ENCODE assay signal across 1 cellular context in the genomic region with DNA sequence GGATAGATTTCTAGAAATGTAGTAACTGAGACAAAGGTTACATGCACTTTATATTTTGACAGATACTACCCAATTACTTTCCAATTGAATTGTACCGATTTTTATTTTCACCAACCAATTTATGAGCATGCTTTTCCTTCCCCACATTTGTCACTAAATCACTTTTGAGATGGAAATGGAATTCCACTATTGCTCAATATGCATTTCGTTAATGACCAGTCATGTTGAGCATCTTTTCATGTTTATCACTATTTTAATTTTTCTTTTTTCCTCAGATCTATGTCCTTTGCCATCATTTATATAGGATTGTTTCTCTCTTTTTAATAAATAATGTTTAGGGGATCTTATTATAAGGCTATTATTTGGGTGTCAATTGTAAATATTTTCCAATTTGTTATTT.
TF ChIP-seq lines count a peak whose summit lies in the region.

No MANE protein-coding gene starts in this region.

TF ChIP-seq in A549, 52 proteins besides CTCF, POLR2A, EP300 and RAD21 (continued from another document):
- TF ChIP-seq, protein P1, sequence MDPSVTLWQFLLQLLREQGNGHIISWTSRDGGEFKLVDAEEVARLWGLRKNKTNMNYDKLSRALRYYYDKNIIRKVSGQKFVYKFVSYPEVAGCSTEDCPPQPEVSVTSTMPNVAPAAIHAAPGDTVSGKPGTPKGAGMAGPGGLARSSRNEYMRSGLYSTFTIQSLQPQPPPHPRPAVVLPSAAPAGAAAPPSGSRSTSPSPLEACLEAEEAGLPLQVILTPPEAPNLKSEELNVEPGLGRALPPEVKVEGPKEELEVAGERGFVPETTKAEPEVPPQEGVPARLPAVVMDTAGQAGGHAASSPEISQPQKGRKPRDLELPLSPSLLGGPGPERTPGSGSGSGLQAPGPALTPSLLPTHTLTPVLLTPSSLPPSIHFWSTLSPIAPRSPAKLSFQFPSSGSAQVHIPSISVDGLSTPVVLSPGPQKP (IDR thresholded peaks at IDR 0.05; ENCODE audit: low read depth, low read length) = no peak
- no peak for TF ChIP-seq KDM5A (IDR thresholded peaks at IDR 0.05)
